Comparison of ENCODE assay signal across 16 cellular contexts in the genomic region with DNA sequence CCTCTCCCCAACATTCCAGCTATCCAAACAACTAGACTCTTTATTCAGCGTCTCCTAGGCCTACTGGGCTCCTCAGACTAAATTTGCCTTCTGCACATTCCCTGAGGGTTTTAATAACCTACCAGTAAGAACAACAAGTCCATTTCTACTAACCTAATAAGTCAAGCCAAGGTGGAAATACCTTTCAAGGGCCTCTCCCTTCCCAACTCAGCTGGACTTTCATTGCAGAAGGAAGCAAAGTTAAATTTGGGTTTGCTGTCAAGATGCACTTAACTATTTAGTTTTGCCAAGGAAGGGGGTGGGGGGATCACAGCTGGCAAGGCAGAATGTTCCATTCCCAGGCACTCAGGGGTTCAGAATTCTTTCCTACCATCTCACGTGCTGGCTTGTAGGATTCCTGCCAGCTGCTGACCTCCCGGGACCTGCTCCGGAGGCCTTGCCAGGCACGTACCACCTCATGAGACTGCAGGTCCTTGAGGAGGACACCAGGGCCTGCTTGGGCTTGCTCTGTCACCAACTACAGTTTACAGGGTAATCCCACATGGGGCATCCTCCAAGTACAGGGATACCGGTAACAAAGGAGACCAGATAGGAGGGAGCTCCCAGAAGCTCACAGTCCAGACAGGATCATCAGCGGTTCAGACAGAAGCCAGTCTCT. TPM values are rescaled to one million over a fixed set of nuclear protein-coding genes. Genes with fewer than 3 reads are reported as not detected.
DNase-seq lines count a peak whose midpoint lies in the region; ATAC-seq and TF ChIP-seq lines count a peak whose summit lies in the region.
"Had no signal": no experiment of that assay in that cellular context is flagged by ENCODE, and none has a peak within 500 bp of the region (broad histone marks: within the 10 kb centered on the region; RNA-seq: fewer than 3 reads in every experiment).

No MANE protein-coding gene starts in this region.

- H3K27ac ChIP-seq in HEK293 (ENCODE audit: extremely low read depth, low read depth, low read length) (no peak overlapping the region), WERI-Rb-1 (peak overlapping the region; percentile 45), sigmoid colon (no peak overlapping the region)
- H3K27ac ChIP-seq: colonic mucosa had no signal

- TF ChIP-seq EP300 in sigmoid colon (IDR thresholded peaks at IDR 0.05) = no peak

- POLR2A ChIA-PET in HEK293 (lab: Yijun Ruan, JAX) = no interaction called here

- H3K36me3 Mint-ChIP-seq in stimulated activated memory B cell treated with anti-CD40 and anti-IgM and Interleukin-4, amounts not matched to agents 10 μg/mL and 1 μg/mL and 100 μg/mL, for 72 hours = no peaks in the 10 kb centered on the region

- no peak overlapping the region for H3K27ac Mint-ChIP-seq in stimulated activated memory B cell treated with anti-CD40 and anti-IgM and Interleukin-4, amounts not matched to agents 10 μg/mL and 1 μg/mL and 100 μg/mL, for 72 hours

- peak; percentile 39 to 43 for ATAC-seq in left cardiac atrium
- no peak for ATAC-seq in stimulated activated memory B cell treated with anti-CD40 and anti-IgM and Interleukin-4, amounts not matched to agents 10 μg/mL and 1 μg/mL and 100 μg/mL, for 72 hours
- no peak for ATAC-seq in GM21367 (IDR thresholded peaks at IDR 0.05; ENCODE audit: unreplicated experiment)

- intact Hi-C loops in left cardiac atrium (cut with DNase I) = no loop called here
- intact Hi-C loops in sigmoid colon (cut with DNase I) = no loop called here

- CTCF ChIA-PET in HEK293 (lab: Yijun Ruan, JAX) = interaction anchor here (0.5 to 1.1 kb wide), 4 partner anchors 34 to 105 kb away, joined by 3 to 7 read pairs (median 4); no protein-coding TSS in a partner anchor

- H3K27me3 Mint-ChIP-seq in stimulated activated memory B cell treated with anti-CD40 and anti-IgM and Interleukin-4, amounts not matched to agents 10 μg/mL and 1 μg/mL and 100 μg/mL, for 72 hours = peaks cover 23% of the 10 kb centered on the region

- no peak for DNase-seq in WERI-Rb-1
- no peak for DNase-seq in left cardiac atrium
- DNase-seq in sigmoid colon = peak; percentile 56
- DNase-seq in stimulated activated CD4-positive, alpha-beta T cell treated with anti-CD3 and anti-CD28 coated beads, Interleukin-15, amount 100 ng/mL, for 24 hours = no peak
- no peak for DNase-seq in NCI-H774 (lab: John Stamatoyannopoulos, UW)
- DNase-seq: mesenchymal stem cell; NCI-H1930; NCI-H526 treated with DMSO at 0.1 percent for 48 hours; stimulated activated CD4-positive, alpha-beta T cell treated with anti-CD3 and anti-CD28 coated beads, Interleukin-1b, Interleukin-23, amount 100 ng/mL, for 48 hours; T-helper 9 cell had no signal

- H3K4me3 Mint-ChIP-seq in stimulated activated memory B cell treated with anti-CD40 and anti-IgM and Interleukin-4, amounts not matched to agents 10 μg/mL and 1 μg/mL and 100 μg/mL, for 72 hours = no peak overlapping the region

- H3K36me3 ChIP-seq in HEK293 (ENCODE audit: control insufficient read depth in 2 of 2, insufficient read depth in 1 of 2, low read length in 2 of 2) = no peaks in the 10 kb centered on the region
- no peaks in the 10 kb centered on the region for H3K36me3 ChIP-seq in WERI-Rb-1
- no peaks in the 10 kb centered on the region for H3K36me3 ChIP-seq in sigmoid colon
- H3K36me3 ChIP-seq: colonic mucosa had no signal

- H3K4me3 ChIP-seq in HEK293 (ENCODE audit: low read depth, low read length) = no peak overlapping the region
- no peak overlapping the region for H3K4me3 ChIP-seq in WERI-Rb-1 (ENCODE audit: low read depth, low read length)
- no peak overlapping the region for H3K4me3 ChIP-seq in sigmoid colon
- H3K4me3 ChIP-seq: colonic mucosa had no signal

- no peaks in the 10 kb centered on the region for H3K27me3 ChIP-seq in WERI-Rb-1 (ENCODE audit: insufficient read depth, low read depth, severe bottlenecking)
- no peaks in the 10 kb centered on the region for H3K27me3 ChIP-seq in sigmoid colon
- H3K27me3 ChIP-seq: colonic mucosa had no signal

- H3K9me3 Mint-ChIP-seq in stimulated activated memory B cell treated with anti-CD40 and anti-IgM and Interleukin-4, amounts not matched to agents 10 μg/mL and 1 μg/mL and 100 μg/mL, for 72 hours = no peaks in the 10 kb centered on the region

- 91 to 92% methylated on average over 7 of the region's 7 CpGs for WGBS in sigmoid colon, 2 donors

- H3K4me1 ChIP-seq in HEK293 (ENCODE audit: control insufficient read depth, insufficient read depth, low read length) = no peaks in the 10 kb centered on the region
- peaks cover 0 to 6% (median 0%) of the 10 kb centered on the region in 4 donors for H3K4me1 ChIP-seq in sigmoid colon
- H3K4me1 ChIP-seq: colonic mucosa had no signal

- no peaks in the 10 kb centered on the region for H3K9me3 ChIP-seq in HEK293 (ENCODE audit: control insufficient read depth, insufficient read depth, low read depth, low read length)
- H3K9me3 ChIP-seq in WERI-Rb-1 (ENCODE audit: severe bottlenecking) = no peaks in the 10 kb centered on the region
- H3K9me3 ChIP-seq in sigmoid colon = no peaks in the 10 kb centered on the region
- H3K9me3 ChIP-seq: colonic mucosa had no signal

- no peak for TF ChIP-seq POLR2A in sigmoid colon (IDR thresholded peaks at IDR 0.05)

- H3K4me1 Mint-ChIP-seq in stimulated activated memory B cell treated with anti-CD40 and anti-IgM and Interleukin-4, amounts not matched to agents 10 μg/mL and 1 μg/mL and 100 μg/mL, for 72 hours = no peaks in the 10 kb centered on the region

- TF ChIP-seq CTCF in HEK293 (tag by site-specific recombination; IDR thresholded peaks at IDR 0.05) (no peak), WERI-Rb-1 (IDR thresholded peaks at IDR 0.05; ENCODE audit: low read depth, low read length) (no peak), sigmoid colon (IDR thresholded peaks at IDR 0.05) (no peak)

TF ChIP-seq in HEK293, 187 proteins besides CTCF, POLR2A, EP300 and RAD21:
- TF ChIP-seq, protein P1, sequence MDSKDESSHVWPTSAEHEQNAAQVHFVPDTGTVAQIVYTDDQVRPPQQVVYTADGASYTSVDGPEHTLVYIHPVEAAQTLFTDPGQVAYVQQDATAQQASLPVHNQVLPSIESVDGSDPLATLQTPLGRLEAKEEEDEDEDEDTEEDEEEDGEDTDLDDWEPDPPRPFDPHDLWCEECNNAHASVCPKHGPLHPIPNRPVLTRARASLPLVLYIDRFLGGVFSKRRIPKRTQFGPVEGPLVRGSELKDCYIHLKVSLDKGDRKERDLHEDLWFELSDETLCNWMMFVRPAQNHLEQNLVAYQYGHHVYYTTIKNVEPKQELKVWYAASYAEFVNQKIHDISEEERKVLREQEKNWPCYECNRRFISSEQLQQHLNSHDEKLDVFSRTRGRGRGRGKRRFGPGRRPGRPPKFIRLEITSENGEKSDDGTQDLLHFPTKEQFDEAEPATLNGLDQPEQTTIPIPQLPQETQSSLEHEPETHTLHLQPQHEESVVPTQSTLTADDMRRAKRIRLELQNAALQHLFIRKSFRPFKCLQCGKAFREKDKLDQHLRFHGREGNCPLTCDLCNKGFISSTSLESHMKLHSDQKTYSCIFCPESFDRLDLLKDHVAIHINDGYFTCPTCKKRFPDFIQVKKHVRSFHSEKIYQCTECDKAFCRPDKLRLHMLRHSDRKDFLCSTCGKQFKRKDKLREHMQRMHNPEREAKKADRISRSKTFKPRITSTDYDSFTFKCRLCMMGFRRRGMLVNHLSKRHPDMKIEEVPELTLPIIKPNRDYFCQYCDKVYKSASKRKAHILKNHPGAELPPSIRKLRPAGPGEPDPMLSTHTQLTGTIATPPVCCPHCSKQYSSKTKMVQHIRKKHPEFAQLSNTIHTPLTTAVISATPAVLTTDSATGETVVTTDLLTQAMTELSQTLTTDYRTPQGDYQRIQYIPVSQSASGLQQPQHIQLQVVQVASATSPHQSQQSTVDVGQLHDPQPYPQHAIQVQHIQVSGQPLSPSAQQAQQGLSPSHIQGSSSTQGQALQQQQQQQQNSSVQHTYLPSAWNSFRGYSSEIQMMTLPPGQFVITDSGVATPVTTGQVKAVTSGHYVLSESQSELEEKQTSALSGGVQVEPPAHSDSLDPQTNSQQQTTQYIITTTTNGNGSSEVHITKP (tag by site-specific recombination; IDR thresholded peaks at IDR 0.05) = peak; percentile 85
- TF ChIP-seq TRIM28 (IDR thresholded peaks at IDR 0.05; ENCODE audit: borderline replicate concordance, low read length) (no peak), ZFP3 (tag by site-specific recombination; IDR thresholded peaks at IDR 0.05; ENCODE audit: low read depth) (no peak), OSR2 (tag by site-specific recombination; IDR thresholded peaks at IDR 0.05) (no peak), ZNF394 (tag by site-specific recombination; IDR thresholded peaks at IDR 0.05; ENCODE audit: borderline replicate concordance) (no peak), ZFP37 (tag by site-specific recombination; IDR thresholded peaks at IDR 0.05) (no peak)
- TF ChIP-seq, protein P2, sequence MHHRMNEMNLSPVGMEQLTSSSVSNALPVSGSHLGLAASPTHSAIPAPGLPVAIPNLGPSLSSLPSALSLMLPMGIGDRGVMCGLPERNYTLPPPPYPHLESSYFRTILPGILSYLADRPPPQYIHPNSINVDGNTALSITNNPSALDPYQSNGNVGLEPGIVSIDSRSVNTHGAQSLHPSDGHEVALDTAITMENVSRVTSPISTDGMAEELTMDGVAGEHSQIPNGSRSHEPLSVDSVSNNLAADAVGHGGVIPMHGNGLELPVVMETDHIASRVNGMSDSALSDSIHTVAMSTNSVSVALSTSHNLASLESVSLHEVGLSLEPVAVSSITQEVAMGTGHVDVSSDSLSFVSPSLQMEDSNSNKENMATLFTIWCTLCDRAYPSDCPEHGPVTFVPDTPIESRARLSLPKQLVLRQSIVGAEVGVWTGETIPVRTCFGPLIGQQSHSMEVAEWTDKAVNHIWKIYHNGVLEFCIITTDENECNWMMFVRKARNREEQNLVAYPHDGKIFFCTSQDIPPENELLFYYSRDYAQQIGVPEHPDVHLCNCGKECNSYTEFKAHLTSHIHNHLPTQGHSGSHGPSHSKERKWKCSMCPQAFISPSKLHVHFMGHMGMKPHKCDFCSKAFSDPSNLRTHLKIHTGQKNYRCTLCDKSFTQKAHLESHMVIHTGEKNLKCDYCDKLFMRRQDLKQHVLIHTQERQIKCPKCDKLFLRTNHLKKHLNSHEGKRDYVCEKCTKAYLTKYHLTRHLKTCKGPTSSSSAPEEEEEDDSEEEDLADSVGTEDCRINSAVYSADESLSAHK (tag by site-specific recombination; IDR thresholded peaks at IDR 0.05) = no peak

RNA-seq across cellular contexts. Expression of a gene that starts 29.7 kb away (rescaled TPM):
- total RNA-seq in left cardiac atrium (10 to 100 TPM; 11.0 to 13.9 TPM), sigmoid colon (10 to 100 TPM in 2 of 4 donors, 1 to 10 TPM in 2; 7.9 to 11.8 (median 9.3) TPM)
- 1 to 10 TPM; 4.2 to 5.1 (median 4.3) TPM for polyA plus RNA-seq in sigmoid colon

RNA-seq across cellular contexts. Expression of a gene that starts 57.3 kb away (rescaled TPM):
- not detected for total RNA-seq in left cardiac atrium
- total RNA-seq in sigmoid colon = under 1 TPM in 3 of 4 donors, not detected in 1; 0.16 to 0.36 (median 0.28) TPM
- under 1 TPM in 1 of 3 donors, not detected in 2; 0.13 TPM for polyA plus RNA-seq in sigmoid colon
- total RNA-seq: frontal cortex, SK-MEL-5 had no signal

Comparison
In these comparisons a context has a peak if more than half of its experiments do, and no peak if none do; other contexts are left out.
1. ATAC-seq: peak in left cardiac atrium (2 of 2); none in stimulated activated memory B cell treated with anti-CD40 and anti-IgM and Interleukin-4, amounts not matched to agents 10 μg/mL and 1 μg/mL and 100 μg/mL, for 72 hours (single experiment) and GM21367 (single experiment).